In the genomic region with DNA sequence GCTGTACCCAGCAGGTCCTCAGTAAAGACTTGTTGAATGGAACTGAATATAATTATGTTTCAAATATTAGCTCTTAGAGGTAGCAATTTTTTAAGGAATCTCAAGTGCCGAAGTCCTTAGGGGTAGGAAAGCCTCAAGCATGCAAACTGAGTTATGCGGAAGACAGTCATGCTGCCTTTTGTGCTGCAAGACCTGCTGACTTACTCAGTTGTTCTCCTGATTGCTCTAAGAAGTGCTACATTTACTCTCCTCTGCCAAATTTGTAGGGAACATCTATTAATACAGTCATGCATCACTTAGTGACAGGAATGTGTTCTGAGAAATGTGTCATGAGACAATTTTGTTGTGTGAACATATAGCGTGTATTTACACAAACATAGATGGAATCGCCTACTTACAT, we compare ENCODE assay signal across 22 cellular contexts.
"Had no signal": no experiment of that assay in that cellular context is flagged by ENCODE, and none has a peak within 500 bp of the region (broad histone marks: within the 10 kb centered on the region; RNA-seq: fewer than 3 reads in every experiment).

No MANE protein-coding gene starts in this region.

- H3K27me3 ChIP-seq: colonic mucosa, foreskin keratinocyte, sigmoid colon, suprapubic skin, thyroid gland, uterus had no signal

- H3K36me3 ChIP-seq: colonic mucosa, prostate gland, sigmoid colon, suprapubic skin, thyroid gland, uterus had no signal

- DNase-seq: colonic mucosa; dermis blood vessel endothelial cell; foreskin keratinocyte; head of caudate nucleus; hypothalamus; kidney glomerular epithelial cell; mesendoderm; naive thymus-derived CD4-positive, alpha-beta T cell; nephron progenitor cell; retina; sigmoid colon; small intestine; stimulated activated CD4-positive, alpha-beta T cell treated with anti-CD3 and anti-CD28 coated beads, Interleukin-4, amount 100 ng/mL, for 1 hour; stimulated activated CD8-positive, alpha-beta memory T cell treated with anti-CD3 and anti-CD28 coated beads, Interleukin-4, amount 100 ng/mL, for 48 hours; stimulated activated naive CD8-positive, alpha-beta T cell treated with anti-CD3 and anti-CD28 coated beads, Interleukin-15, Interleukin-2, amounts not matched to agents 100 U/mL and 50 U/mL, for 24 hours; thyroid gland; uterus had no signal

- H3K4me3 ChIP-seq: colonic mucosa, prostate gland, sigmoid colon, suprapubic skin, thyroid gland, uterus had no signal

- H3K27ac ChIP-seq: colonic mucosa, foreskin keratinocyte, parathyroid adenoma, prostate gland, sigmoid colon, suprapubic skin, thyroid gland, uterus had no signal

- H3K9me3 ChIP-seq: colonic mucosa, prostate gland, sigmoid colon, suprapubic skin, thyroid gland, uterus had no signal

- H3K4me1 ChIP-seq: colonic mucosa, foreskin keratinocyte, parathyroid adenoma, prostate gland, sigmoid colon, thyroid gland, uterus had no signal

- ATAC-seq: foreskin keratinocyte; left lobe of liver; naive thymus-derived CD4-positive, alpha-beta T cell; stimulated activated effector memory CD8-positive, alpha-beta T cell treated with anti-CD3 and anti-CD28 coated beads, Interleukin-12 subunit alpha, Interleukin-12 subunit beta, amount 100 ng/mL, for 72 hours; stimulated activated naive CD8-positive, alpha-beta T cell treated with anti-CD3 and anti-CD28 coated beads, Interleukin-15, Interleukin-2, amounts not matched to agents 100 U/mL and 50 U/mL, for 24 hours had no signal
